Comparison of ENCODE assay signal across 8 cellular contexts in the genomic region with DNA sequence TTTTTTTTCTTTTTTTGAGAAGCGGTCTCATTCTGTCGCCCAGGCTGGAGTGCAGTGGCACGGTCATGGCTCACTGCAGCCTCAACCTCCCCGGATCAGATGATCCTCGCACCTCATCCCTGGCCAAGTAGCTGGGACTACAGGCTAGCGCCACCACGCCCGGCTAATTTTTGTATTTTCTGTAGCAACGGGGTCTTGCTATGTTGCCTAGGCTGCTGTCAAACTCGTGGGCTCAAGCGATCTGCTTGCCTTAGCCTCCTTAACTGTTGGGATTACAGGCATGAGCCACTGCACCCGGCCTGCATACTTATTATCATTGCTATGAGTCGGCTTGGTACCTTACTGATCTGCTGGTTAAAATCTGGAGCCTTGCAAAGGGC. TPM values are rescaled to one million over a fixed set of nuclear protein-coding genes. Genes with fewer than 3 reads are reported as not detected.
DNase-seq lines count a peak whose midpoint lies in the region; ATAC-seq and TF ChIP-seq lines count a peak whose summit lies in the region.

No MANE protein-coding gene starts in this region.

- dilution Hi-C loops in IMR-90 (cut with HindIII; ENCODE audit: low sequenced_read_pairs, unreplicated experiment) = no loop called here

- H2AK5ac ChIP-seq in IMR-90 (ENCODE audit: low read depth, low read length) = peak overlapping the region; percentile 95

- H2BK20ac ChIP-seq in IMR-90 (ENCODE audit: low read depth, low read length) = no peak overlapping the region; the same call in 1 of the 2 replicates

- in situ Hi-C loops in IMR-90 (cut with MboI; ENCODE audit: low sequenced_read_pairs) = loop anchor here (5.0 to 10.0 kb wide), 2 partner anchors 47 to 159 kb away; no protein-coding TSS in a partner anchor

- peak overlapping the region; percentile 90 for H3K27ac ChIP-seq in CD8-positive, alpha-beta T cell (ENCODE audit: low read depth, low read length)
- H3K27ac ChIP-seq in IMR-90 (ENCODE audit: insufficient read depth, low read length) (peak overlapping the region; percentile 79), psoas muscle (peak overlapping the region; percentile 92)

- DNase-seq in CD8-positive, alpha-beta T cell = no peak
- DNase-seq in IMR-90 (peak; percentile 16), glutamatergic neuron (no peak), psoas muscle (no peak), putamen (ENCODE audit: low spot score) (no peak), NCI-H1436 (lab: John Stamatoyannopoulos, UW) (no peak)
- DNase-seq in activated T-cell treated with anti-CD3 and anti-CD28 coated beads, Interleukin-2, amount 50 U/mL, for 48 hours = peak; percentile 36 to 45

- peak overlapping the region; percentile 30 to 94 for H4K8ac ChIP-seq in IMR-90 (ENCODE audit: low read depth in 2 of 2, low read length in 2 of 2)

- H4K91ac ChIP-seq in IMR-90 (ENCODE audit: insufficient read depth, low read depth, low read length) = peak overlapping the region; percentile 76

- peak overlapping the region; percentile 72 for H2AK9ac ChIP-seq in IMR-90 (replicated peaks; ENCODE audit: low read depth, low read length, poor library complexity)

- peak overlapping the region; percentile 79 for H3K4me2 ChIP-seq in IMR-90 (ENCODE audit: low read depth, low read length)

- peaks cover 25% of the 10 kb centered on the region for H3K4me1 ChIP-seq in CD8-positive, alpha-beta T cell (ENCODE audit: insufficient read depth, low read length)
- peaks cover 6% of the 10 kb centered on the region for H3K4me1 ChIP-seq in IMR-90 (ENCODE audit: control insufficient read depth, insufficient read depth, low read length)
- peaks cover 19% of the 10 kb centered on the region for H3K4me1 ChIP-seq in psoas muscle

- CTCF ChIA-PET in CD8-positive, alpha-beta T cell (lab: Charles Lee) = no interaction called here
- CTCF ChIA-PET in IMR-90 (lab: Yijun Ruan, JAX) = interaction anchor here (0.6 kb wide), 1 partner anchor 307 kb away, joined by 3 read pairs; no protein-coding TSS in a partner anchor

- no peaks in the 10 kb centered on the region for H3K9me3 ChIP-seq in CD8-positive, alpha-beta T cell (ENCODE audit: low read length)
- no peaks in the 10 kb centered on the region for H3K9me3 ChIP-seq in IMR-90 (ENCODE audit: control insufficient read depth, insufficient read depth, low read length)
- no peaks in the 10 kb centered on the region for H3K9me3 ChIP-seq in psoas muscle

- ATAC-seq in CD8-positive, alpha-beta T cell = no peak
- no peak for ATAC-seq in IMR-90 (ENCODE audit: low read depth)
- peak; percentile 7 to 45 (median 30) for ATAC-seq in psoas muscle
- ATAC-seq in HG03039 (IDR thresholded peaks at IDR 0.05; ENCODE audit: unreplicated experiment) = no peak

- H3K36me3 ChIP-seq in CD8-positive, alpha-beta T cell (ENCODE audit: insufficient read depth, low read length) = peaks cover 14% of the 10 kb centered on the region
- H3K36me3 ChIP-seq in IMR-90 (ENCODE audit: control insufficient read depth, insufficient read depth, low read length) (peaks cover 5% of the 10 kb centered on the region), psoas muscle (ENCODE audit: insufficient read depth in 1 of 2, low read depth in 1 of 2) (peaks cover 0 to 30% of the 10 kb centered on the region in 2 donors)

- TF ChIP-seq CTCF in CD8-positive, alpha-beta T cell (IDR thresholded peaks at IDR 0.05) = no peak
- no peak for TF ChIP-seq CTCF in IMR-90 (conservative IDR thresholded peaks at IDR 0.05; ENCODE audit: low read depth, low read length)
- TF ChIP-seq CTCF in glutamatergic neuron (IDR thresholded peaks at IDR 0.05; ENCODE audit: partially characterized antibody, unreplicated experiment) = no peak
- no peak for TF ChIP-seq CTCF in psoas muscle (IDR thresholded peaks at IDR 0.05)

- H4K20me1 ChIP-seq in IMR-90 (ENCODE audit: insufficient read depth, low read length) = peaks cover 20% of the 10 kb centered on the region; the same call in 1 of the 2 replicates

- H3K4me3 ChIP-seq in CD8-positive, alpha-beta T cell (ENCODE audit: low read depth, low read length) = peak overlapping the region; percentile 88
- H3K4me3 ChIP-seq in IMR-90 (ENCODE audit: insufficient read depth, low read depth, low read length) = peak overlapping the region; percentile 61; the same call in 1 of the 2 replicates
- H3K4me3 ChIP-seq in psoas muscle = peak overlapping the region; percentile 92

- peaks cover 4% of the 10 kb centered on the region for H3K9me1 ChIP-seq in IMR-90 (ENCODE audit: insufficient read depth, low read length)

- H3K9me3 Mint-ChIP-seq in CD8-positive, alpha-beta T cell = no peaks in the 10 kb centered on the region
- peaks cover 2% of the 10 kb centered on the region for H3K9me3 Mint-ChIP-seq in glutamatergic neuron (ENCODE audit: unreplicated experiment)

- H2AFZ ChIP-seq in IMR-90 (replicated peaks; ENCODE audit: low read length, poor library complexity) = peak overlapping the region; percentile 55

- POLR2A ChIA-PET in CD8-positive, alpha-beta T cell (lab: Charles Lee) = interaction anchor here (1.1 to 1.7 kb wide), 2 partner anchors 11 to 32 kb away, joined by 3 to 6 read pairs; a partner anchor contains a TSS
- POLR2A ChIA-PET in IMR-90 (lab: Charles Lee; ENCODE audit: unreplicated experiment) = no interaction called here

- no peak overlapping the region; the same call in 1 of the 2 replicates for H3K18ac ChIP-seq in IMR-90 (ENCODE audit: low read depth, low read length)

- peaks cover 2 to 29% of the 10 kb centered on the region in 2 experiments for H3K79me1 ChIP-seq in IMR-90 (ENCODE audit: low read depth in 1 of 2, low read length in 2 of 2)

- no peak for TF ChIP-seq RAD21 in IMR-90 (IDR thresholded peaks at IDR 0.05; ENCODE audit: low read length)

- intact Hi-C loops in CD8-positive, alpha-beta T cell (cut with DNase I, micrococcal nuclease) = loop anchor here (5.0 to 10.0 kb wide), 6 partner anchors 49 to 1281 kb away; a partner anchor contains a TSS
- intact Hi-C loops in IMR-90 (cut with micrococcal nuclease) (no loop called here), psoas muscle (cut with DNase I) (no loop called here)

- peak overlapping the region; percentile 82 for H4K5ac ChIP-seq in IMR-90 (ENCODE audit: low read depth, low read length)

- H2BK120ac ChIP-seq in IMR-90 (ENCODE audit: low read depth, low read length) = peak overlapping the region; percentile 16

- peak overlapping the region; percentile 59 for H3K9ac ChIP-seq in IMR-90 (ENCODE audit: low read depth, low read length)

- no TSS peak for BruUV-seq in IMR-90 (replicated peaks; lab: Mats Ljungman, UMichigan)

- H2BK5ac ChIP-seq in IMR-90 (ENCODE audit: low read depth, low read length, poor library complexity, severe bottlenecking) = peak overlapping the region; percentile 58

- peaks cover 50% of the 10 kb centered on the region for H3K4me1 Mint-ChIP-seq in CD8-positive, alpha-beta T cell (ENCODE audit: low read depth)
- H3K4me1 Mint-ChIP-seq in glutamatergic neuron (ENCODE audit: low read depth, unreplicated experiment) = peaks cover 8% of the 10 kb centered on the region

- peak overlapping the region; percentile 67 for H3K23ac ChIP-seq in IMR-90 (ENCODE audit: low read depth, low read length)

- H3K56ac ChIP-seq in IMR-90 (ENCODE audit: extremely low read depth, insufficient read depth, low read length) = peak overlapping the region; percentile 78; the same call in 1 of the 2 replicates

- no peak for TF ChIP-seq POLR2A in IMR-90 (IDR thresholded peaks at IDR 0.05; ENCODE audit: low read depth, low read length)

- H3K4ac ChIP-seq in IMR-90 (ENCODE audit: low read depth, low read length) = peak overlapping the region; percentile 81

- H3K27me3 Mint-ChIP-seq in CD8-positive, alpha-beta T cell (ENCODE audit: low read depth) = no peaks in the 10 kb centered on the region
- H3K27me3 Mint-ChIP-seq in glutamatergic neuron (ENCODE audit: unreplicated experiment) = no peaks in the 10 kb centered on the region

- H3K36me3 Mint-ChIP-seq in CD8-positive, alpha-beta T cell = peaks cover 46% of the 10 kb centered on the region
- no peaks in the 10 kb centered on the region for H3K36me3 Mint-ChIP-seq in glutamatergic neuron (ENCODE audit: unreplicated experiment)

- peak overlapping the region; percentile 99 for H3K4me3 Mint-ChIP-seq in CD8-positive, alpha-beta T cell
- H3K4me3 Mint-ChIP-seq in glutamatergic neuron (ENCODE audit: unreplicated experiment) = peak overlapping the region; percentile 99

- H3K27ac Mint-ChIP-seq in CD8-positive, alpha-beta T cell = peak overlapping the region; percentile 98
- peak overlapping the region; percentile 97 for H3K27ac Mint-ChIP-seq in glutamatergic neuron (ENCODE audit: unreplicated experiment)

- no peaks in the 10 kb centered on the region for H3K27me3 ChIP-seq in CD8-positive, alpha-beta T cell (ENCODE audit: insufficient read depth, low read length)
- H3K27me3 ChIP-seq in IMR-90 (ENCODE audit: control insufficient read depth, insufficient read depth, low read length) = no peaks in the 10 kb centered on the region
- H3K27me3 ChIP-seq in psoas muscle (ENCODE audit: insufficient read depth in 3 of 3, low read length in 2 of 3) = no peaks in the 10 kb centered on the region

- H2BK15ac ChIP-seq in IMR-90 (ENCODE audit: low read depth, low read length) = no peak overlapping the region

- WGBS in IMR-90 (ENCODE audit: extremely low coverage in 2 of 2, insufficient read length in 1 of 2), 2 experiments = 35% methylated on average over 13 of the region's 13 CpGs; no CpG with 5 or more reads in 1 of the 2 experiments
- 9 to 16% (median 14%) methylated on average over 13 of the region's 13 CpGs for WGBS in psoas muscle, 3 donors

- peak overlapping the region; percentile 69 for H3K14ac ChIP-seq in IMR-90 (replicated peaks; ENCODE audit: low read depth, low read length)

RNA-seq across cellular contexts. Expression of a gene that starts 0.8 kb away (rescaled TPM):
- 10 to 100 TPM; 64.2 to 66.2 TPM for total RNA-seq in CD8-positive, alpha-beta T cell
- total RNA-seq in IMR-90 (2012; rRNA removed) (383 and 414 TPM in 2 replicates), glutamatergic neuron (ENCODE audit: unreplicated experiment) (160 TPM), psoas muscle (100 to 1,000 TPM in 2 of 4 donors, 10 to 100 TPM in 2; 93.3 to 166 (median 102) TPM)
- polyA plus RNA-seq in IMR-90 (2012; rRNA removed) (64.1 and 85.3 TPM in 2 replicates), psoas muscle (100 to 1,000 TPM in 1 of 3 donors, 10 to 100 TPM in 2; 45.6 to 183 (median 90.9) TPM)
- 24.0 and 35.8 TPM in 2 replicates for polyA plus RNA-seq in IMR-90 (2012; cell fraction: cytosol; rRNA removed)
- 24.1 and 176 TPM in 2 replicates for polyA plus RNA-seq in IMR-90 (2012; cell fraction: nucleus; rRNA removed; ENCODE audit: low replicate concordance)

RNA-seq across cellular contexts. Expression of a gene that starts 30.9 kb away (rescaled TPM):
- total RNA-seq in CD8-positive, alpha-beta T cell = 10 to 100 TPM; 63.2 to 69.0 TPM
- total RNA-seq in IMR-90 (2012; rRNA removed) (18.3 and 23.6 TPM in 2 replicates), glutamatergic neuron (ENCODE audit: unreplicated experiment) (34.9 TPM), psoas muscle (10 to 100 TPM; 14.5 to 29.4 (median 20.1) TPM)
- polyA plus RNA-seq in IMR-90 (2012; rRNA removed) (7.4 and 10.1 TPM in 2 replicates), psoas muscle (10 to 100 TPM; 11.2 to 21.1 (median 11.7) TPM)
- polyA plus RNA-seq in IMR-90 (2012; cell fraction: cytosol; rRNA removed) = 0.81 and 1.8 TPM in 2 replicates
- polyA plus RNA-seq in IMR-90 (2012; cell fraction: nucleus; rRNA removed; ENCODE audit: low replicate concordance) = 1.8 and 19.2 TPM in 2 replicates

RNA-seq across cellular contexts. Expression of a gene that starts 31.5 kb away (rescaled TPM):
- total RNA-seq in CD8-positive, alpha-beta T cell = 1 to 10 TPM; 2.8 to 4.6 TPM
- total RNA-seq in IMR-90 (2012; rRNA removed) (1.4 and 3.6 TPM in 2 replicates), glutamatergic neuron (ENCODE audit: unreplicated experiment) (5.7 TPM), psoas muscle (10 to 100 TPM in 1 of 4 donors, 1 to 10 TPM in 3; 5.9 to 15.7 (median 8.0) TPM)
- polyA plus RNA-seq in IMR-90 (2012; rRNA removed) (0.90 and 2.0 TPM in 2 replicates), psoas muscle (1 to 10 TPM; 1.8 to 6.4 (median 3.9) TPM)
- 0.32 and 0.49 TPM in 2 replicates for polyA plus RNA-seq in IMR-90 (2012; cell fraction: cytosol; rRNA removed)
- polyA plus RNA-seq in IMR-90 (2012; cell fraction: nucleus; rRNA removed; ENCODE audit: low replicate concordance) = 1.2 TPM in 2 replicates

Comparison
In these comparisons a context has a peak if more than half of its experiments do, and no peak if none do; other contexts are left out.
1. ATAC-seq: peak in psoas muscle (4 of 4); none in CD8-positive, alpha-beta T cell (single experiment), IMR-90 (single experiment) and HG03039 (single experiment).
2. DNase-seq: peak in IMR-90 (single experiment) and activated T-cell treated with anti-CD3 and anti-CD28 coated beads, Interleukin-2, amount 50 U/mL, for 48 hours (2 of 2); none in CD8-positive, alpha-beta T cell (0 of 7), glutamatergic neuron (single experiment), psoas muscle (0 of 2), putamen (single experiment) and NCI-H1436 (single experiment).
3. intact Hi-C loops: an anchor here in CD8-positive, alpha-beta T cell (5.0 to 10.0 kb wide); none called in IMR-90 and psoas muscle.
4. Peak in every context shown above with its lines, with median percentiles within 50 percentile points of each other: H3K27ac ChIP-seq and H3K4me3 ChIP-seq.